In the genomic region with DNA sequence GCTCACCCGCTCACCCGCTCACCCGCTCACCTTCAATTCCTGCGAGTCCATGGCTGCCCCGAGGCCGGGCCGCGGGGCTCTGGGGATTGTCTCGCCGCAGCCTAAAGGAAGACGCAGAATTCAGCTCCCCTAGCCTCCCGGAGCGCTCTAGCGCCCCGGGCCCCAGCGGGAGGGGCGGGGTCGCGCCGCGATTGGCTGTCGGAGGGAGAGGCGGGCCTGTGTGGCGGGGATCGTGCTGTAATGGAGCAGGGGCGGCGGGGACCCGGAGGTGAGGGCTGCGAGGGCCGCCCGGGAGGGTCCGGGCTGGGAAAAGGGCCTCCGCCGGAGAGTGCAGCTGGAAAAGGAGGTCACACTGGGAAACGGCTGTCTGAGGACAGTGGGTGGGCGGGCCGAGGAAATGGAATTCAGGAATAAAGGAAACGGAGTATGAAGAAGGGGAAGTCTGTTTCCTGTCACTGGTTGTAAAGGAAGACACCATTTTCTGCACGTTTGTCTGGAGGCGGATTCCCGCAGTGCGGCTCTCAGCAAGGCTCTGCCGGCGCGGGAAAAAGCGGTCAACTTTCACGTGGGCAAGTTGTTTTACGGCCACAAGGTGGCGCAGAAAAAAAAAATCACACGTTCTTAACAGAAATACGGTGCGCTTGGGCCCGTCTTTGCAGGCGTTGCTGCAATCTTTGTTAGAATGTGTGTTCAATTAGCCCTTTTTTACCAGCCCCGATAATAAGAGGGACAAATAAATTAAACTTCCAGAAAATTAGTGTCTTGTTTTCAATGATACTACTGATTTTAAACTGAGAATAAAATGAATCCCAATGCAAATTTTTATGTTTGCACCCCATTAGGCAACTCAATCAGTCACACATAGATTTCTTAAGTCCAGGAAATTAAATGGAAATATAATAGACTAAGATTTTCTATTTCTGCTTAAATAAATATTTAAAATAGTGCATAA, we compare ENCODE assay signal across 8 cellular contexts. TPM values are rescaled to one million over a fixed set of nuclear protein-coding genes. Genes with fewer than 3 reads are reported as not detected.
DNase-seq lines count a peak whose midpoint lies in the region; ATAC-seq and TF ChIP-seq lines count a peak whose summit lies in the region.

A gene (minus strand): TSS at position 122 of the 952 bp plus-strand sequence. CDS start 71 bp downstream, at position 51.

- POLR2A ChIA-PET in RWPE1 (lab: Yijun Ruan, JAX; ENCODE audit: low non-redundant PET): no interaction called here
- POLR2A ChIA-PET in naive thymus-derived CD8-positive, alpha-beta T cell (lab: Charles Lee): interaction anchor here (0.7 to 1.2 kb wide), 3 partner anchors 9 to 174 kb away, joined by 3 to 6 read pairs (median 3); a partner anchor contains a TSS

- CTCF ChIA-PET in RWPE1 (lab: Yijun Ruan, JAX): interaction anchor here (0.6 to 1.4 kb wide), 6 partner anchors 17 to 519 kb away, joined by 3 to 6 read pairs (median 3); a partner anchor contains a TSS

- no peaks in the 10 kb centered on the region for H3K27me3 Mint-ChIP-seq in activated T-helper 17 cell treated with anti-CD3 and anti-CD28 coated beads, Interleukin-2, amount 50 U/mL, for 72 hours
- H3K27me3 Mint-ChIP-seq in naive thymus-derived CD8-positive, alpha-beta T cell: no peaks in the 10 kb centered on the region

- peak; percentile 97 for ATAC-seq in activated T-helper 17 cell treated with anti-CD3 and anti-CD28 coated beads, Interleukin-2, amount 50 U/mL, for 72 hours (replicated peaks)
- ATAC-seq in naive thymus-derived CD8-positive, alpha-beta T cell: peak; percentile 93 to 94

- H3K9me3 Mint-ChIP-seq in activated T-helper 17 cell treated with anti-CD3 and anti-CD28 coated beads, Interleukin-2, amount 50 U/mL, for 72 hours: no peaks in the 10 kb centered on the region
- H3K9me3 Mint-ChIP-seq in naive thymus-derived CD8-positive, alpha-beta T cell: no peaks in the 10 kb centered on the region

- TF ChIP-seq CTCF in LNCaP clone FGC (IDR thresholded peaks at IDR 0.05; ENCODE audit: control insufficient read depth, extremely low read depth, insufficient read depth): peak; percentile 61
- TF ChIP-seq CTCF in RWPE1 (conservative IDR thresholded peaks at IDR 0.05; ENCODE audit: low read depth): peak; percentile 72
- TF ChIP-seq CTCF in fibroblast of mammary gland (conservative IDR thresholded peaks at IDR 0.05; ENCODE audit: control insufficient read depth, insufficient read depth, low read depth, low read length): peak; percentile 59

- no peaks in the 10 kb centered on the region for H3K4me1 Mint-ChIP-seq in activated T-helper 17 cell treated with anti-CD3 and anti-CD28 coated beads, Interleukin-2, amount 50 U/mL, for 72 hours
- H3K4me1 Mint-ChIP-seq in naive thymus-derived CD8-positive, alpha-beta T cell: peaks cover 2 to 25% (median 19%) of the 10 kb centered on the region in 4 donors

- H3K27ac ChIP-seq in RWPE1: peak within 1 kb of the TSS; percentile 90

- H3K4me3 Mint-ChIP-seq in activated T-helper 17 cell treated with anti-CD3 and anti-CD28 coated beads, Interleukin-2, amount 50 U/mL, for 72 hours: no peak within 1 kb of the TSS
- peak within 1 kb of the TSS in 5 of 10 donors; percentile 16 to 72 (median 45) for H3K4me3 Mint-ChIP-seq in naive thymus-derived CD8-positive, alpha-beta T cell

- peaks cover 8% of the 10 kb centered on the region for H3K36me3 Mint-ChIP-seq in activated T-helper 17 cell treated with anti-CD3 and anti-CD28 coated beads, Interleukin-2, amount 50 U/mL, for 72 hours (ENCODE audit: low read depth)
- H3K36me3 Mint-ChIP-seq in naive thymus-derived CD8-positive, alpha-beta T cell: peaks cover 0 to 7% (median 0%) of the 10 kb centered on the region in 3 donors

- H3K4me3 ChIP-seq in LNCaP clone FGC (ENCODE audit: low read depth, low read length) (peak within 1 kb of the TSS; percentile 83), fibroblast of mammary gland (ENCODE audit: control insufficient read depth, low read depth, low read length) (peak within 1 kb of the TSS; percentile 77)

- peak; percentile 96 for DNase-seq in ELF-1 (ENCODE audit: low read depth, low spot score)
- peak; percentile 85 for DNase-seq in GOT3 (lab: John Stamatoyannopoulos, UW)
- DNase-seq in LNCaP clone FGC (ENCODE audit: low read depth): peak; percentile 83
- DNase-seq in RWPE1 (ENCODE audit: low spot score): peak; percentile 93
- peak; percentile 94 for DNase-seq in fibroblast of mammary gland (ENCODE audit: low read depth)
- peak; percentile 88 to 96 (median 94) for DNase-seq in naive thymus-derived CD8-positive, alpha-beta T cell
- peak; percentile 87 to 98 (median 94) for DNase-seq in stimulated activated naive CD4-positive, alpha-beta T cell (lab: John Stamatoyannopoulos, UW)

- H3K27ac Mint-ChIP-seq in activated T-helper 17 cell treated with anti-CD3 and anti-CD28 coated beads, Interleukin-2, amount 50 U/mL, for 72 hours: no peak within 1 kb of the TSS
- H3K27ac Mint-ChIP-seq in naive thymus-derived CD8-positive, alpha-beta T cell: peak within 1 kb of the TSS in 4 of 10 donors; percentile 67 to 80 (median 74)

RNA-seq across cellular contexts. Expression of the gene that starts here (rescaled TPM):
- 10 to 100 TPM; 21.3 to 29.7 TPM for total RNA-seq in activated T-helper 17 cell treated with anti-CD3 and anti-CD28 coated beads, Interleukin-2, amount 50 U/mL, for 72 hours
- 10 to 100 TPM; 32.8 to 34.3 TPM for total RNA-seq in naive thymus-derived CD8-positive, alpha-beta T cell
- 1 to 10 TPM; 5.4 to 7.7 (median 7.1) TPM for polyA plus RNA-seq in naive thymus-derived CD8-positive, alpha-beta T cell

Comparison
In these comparisons a context has a peak if more than half of its experiments do, and no peak if none do; other contexts are left out.
1. Peak in every context shown above with its lines: DNase-seq, ATAC-seq, H3K4me3 ChIP-seq and H3K27ac ChIP-seq.